21 cellular contexts compared by ENCODE assay signal in genomic region chr2:199302851-199303250, GRCh38.
A peak's percentile ranks its signal among the peaks of the same experiment; 100 is the strongest.
DNase-seq lines count a peak whose midpoint lies in the region; ATAC-seq and TF ChIP-seq lines count a peak whose summit lies in the region.
"Had no signal": no experiment of that assay in that cellular context is flagged by ENCODE, and none has a peak within 500 bp of the region (broad histone marks: within the 10 kb centered on the region; RNA-seq: fewer than 3 reads in every experiment).

No MANE protein-coding gene starts in this region.

- no peaks in the 10 kb centered on the region for H3K4me1 Mint-ChIP-seq in activated T-helper 2 cell treated with anti-CD3 and anti-CD28 coated beads, Interferon-gamma antibody, Interleukin-2, Interleukin-4, amounts not matched to agents 10 μg/mL and 5 μg/mL and 100 μg/mL, durations not matched to agents 14 hours and 24 hours and 36 hours (ENCODE audit: low read depth)

- H3K27ac Mint-ChIP-seq in activated T-helper 2 cell treated with anti-CD3 and anti-CD28 coated beads, Interferon-gamma antibody, Interleukin-2, Interleukin-4, amounts not matched to agents 10 μg/mL and 5 μg/mL and 100 μg/mL, durations not matched to agents 14 hours and 24 hours and 36 hours = no peak overlapping the region

- peak overlapping the region; percentile 48 to 83 for H3K27ac ChIP-seq in ascending aorta
- no peak overlapping the region for H3K27ac ChIP-seq in right cardiac atrium (ENCODE audit: low read length)
- H3K27ac ChIP-seq: neutrophil, right lobe of liver, stomach had no signal

- H3K9me3 Mint-ChIP-seq in activated T-helper 2 cell treated with anti-CD3 and anti-CD28 coated beads, Interferon-gamma antibody, Interleukin-2, Interleukin-4, amounts not matched to agents 10 μg/mL and 5 μg/mL and 100 μg/mL, durations not matched to agents 14 hours and 24 hours and 36 hours = no peaks in the 10 kb centered on the region

- H3K4me3 ChIP-seq in ascending aorta (no peak overlapping the region), right cardiac atrium (ENCODE audit: low read length) (no peak overlapping the region)
- H3K4me3 ChIP-seq: MG63, mucosa of descending colon, right lobe of liver, stomach had no signal

- H3K36me3 ChIP-seq in ascending aorta = no peaks in the 10 kb centered on the region
- H3K36me3 ChIP-seq: neutrophil, right lobe of liver, stomach had no signal

- H3K4me3 Mint-ChIP-seq in activated T-helper 2 cell treated with anti-CD3 and anti-CD28 coated beads, Interferon-gamma antibody, Interleukin-2, Interleukin-4, amounts not matched to agents 10 μg/mL and 5 μg/mL and 100 μg/mL, durations not matched to agents 14 hours and 24 hours and 36 hours (ENCODE audit: low read depth) = no peak overlapping the region

- H3K9me3 ChIP-seq in ascending aorta (no peaks in the 10 kb centered on the region), right cardiac atrium (ENCODE audit: control insufficient read depth, low read length) (no peaks in the 10 kb centered on the region)
- H3K9me3 ChIP-seq: MG63, mucosa of descending colon, neutrophil, right lobe of liver, stomach had no signal

- in situ Hi-C loops in ACHN (cut with HindIII; ENCODE audit: low pct_ligation_motif_present, low pct_unique_long_range_greater_than_20kb, low sequenced_read_pairs) = no loop called here

- H3K4me1 ChIP-seq in ascending aorta = peaks cover 0 to 20% of the 10 kb centered on the region in 2 donors
- no peaks in the 10 kb centered on the region for H3K4me1 ChIP-seq in right cardiac atrium (ENCODE audit: control insufficient read depth, insufficient read depth, low read length)
- H3K4me1 ChIP-seq: right lobe of liver, stomach had no signal

- intact Hi-C loops in ascending aorta (cut with DNase I) = loop anchor here (5.0 to 10.0 kb wide), 3 partner anchors 154 to 1598 kb away; partner anchors contain the start of genes MARS2 and SATB2
- intact Hi-C loops in activated T-helper 2 cell treated with anti-CD3 and anti-CD28 coated beads, Interferon-gamma antibody, Interleukin-2, Interleukin-4, amounts not matched to agents 10 μg/mL and 5 μg/mL and 100 μg/mL, durations not matched to agents 14 hours and 24 hours and 36 hours (cut with micrococcal nuclease) = no loop called here
- intact Hi-C loops in right cardiac atrium (cut with DNase I) = no loop called here

- no peak for ATAC-seq in right cardiac atrium
- ATAC-seq: mucosa of descending colon, right lobe of liver had no signal

- DNase-seq in ACHN = peak; percentile 17
- peak; percentile 49 for DNase-seq in GM04503 (ENCODE audit: low read depth)
- no peak for DNase-seq in ascending aorta (ENCODE audit: low spot score in 2 of 2)
- peak; percentile 22 for DNase-seq in inferior parietal cortex (ENCODE audit: extremely low spot score)
- no peak for DNase-seq in activated T-helper 2 cell treated with anti-CD3 and anti-CD28 coated beads, Interferon-gamma antibody, Interleukin-2, Interleukin-4, amounts not matched to agents 10 μg/mL and 5 μg/mL and 100 μg/mL, durations not matched to agents 14 hours and 24 hours and 36 hours (ENCODE audit: low spot score)
- DNase-seq in KG1 (lab: John Stamatoyannopoulos, UW) = no peak
- DNase-seq in NCI-H2107 (lab: John Stamatoyannopoulos, UW) = no peak
- no peak for DNase-seq in right cardiac atrium
- DNase-seq: activated CD4-positive, alpha-beta T cell treated with anti-CD3 and anti-CD28 coated beads for 48 hours; activated effector memory CD4-positive, alpha-beta T cell treated with Interleukin-2 at 50 U/mL for 16 hours; COR-L47; foreskin melanocyte; GF-D8; MG63; mucosa of descending colon; NCI-H1694 treated with DMSO at 0.1 percent for 48 hours; NCI-H446; right lobe of liver; stimulated activated CD4-positive, alpha-beta T cell treated with anti-CD3 and anti-CD28 coated beads, Interleukin-2, amount 100 ng/mL, for 24 hours; stomach had no signal

- no peaks in the 10 kb centered on the region for H3K36me3 Mint-ChIP-seq in activated T-helper 2 cell treated with anti-CD3 and anti-CD28 coated beads, Interferon-gamma antibody, Interleukin-2, Interleukin-4, amounts not matched to agents 10 μg/mL and 5 μg/mL and 100 μg/mL, durations not matched to agents 14 hours and 24 hours and 36 hours (ENCODE audit: low read depth)

- H3K27me3 ChIP-seq in ascending aorta (no peaks in the 10 kb centered on the region), right cardiac atrium (ENCODE audit: control insufficient read depth, insufficient read depth) (no peaks in the 10 kb centered on the region)
- H3K27me3 ChIP-seq: MG63, neutrophil, right lobe of liver, stomach had no signal

- no peak for TF ChIP-seq CTCF in ascending aorta (IDR thresholded peaks at IDR 0.05)

- H3K27me3 Mint-ChIP-seq in activated T-helper 2 cell treated with anti-CD3 and anti-CD28 coated beads, Interferon-gamma antibody, Interleukin-2, Interleukin-4, amounts not matched to agents 10 μg/mL and 5 μg/mL and 100 μg/mL, durations not matched to agents 14 hours and 24 hours and 36 hours (ENCODE audit: low read depth) = peaks cover 1% of the 10 kb centered on the region

- 43% methylated on average over 4 of the region's 4 CpGs for WGBS in right cardiac atrium

Comparison
In these comparisons a context has a peak if more than half of its experiments do, and no peak if none do; other contexts are left out.
1. DNase-seq: peak in ACHN (single experiment), GM04503 (single experiment) and inferior parietal cortex (single experiment); none in ascending aorta (0 of 2), activated T-helper 2 cell treated with anti-CD3 and anti-CD28 coated beads, Interferon-gamma antibody, Interleukin-2, Interleukin-4, amounts not matched to agents 10 μg/mL and 5 μg/mL and 100 μg/mL, durations not matched to agents 14 hours and 24 hours and 36 hours (single experiment), KG1 (single experiment), NCI-H2107 (single experiment) and right cardiac atrium (0 of 3).